Comparison of ENCODE assay signal across 1 cellular context in genomic region chr3:194682651-194683310, GRCh38.
TF ChIP-seq lines count a peak whose summit lies in the region.

No MANE protein-coding gene starts in this region.

TF ChIP-seq in SK-N-SH, 30 proteins besides CTCF, POLR2A, EP300 and RAD21 (continued from another document):
- TF ChIP-seq USF2 (IDR thresholded peaks at IDR 0.05; ENCODE audit: borderline replicate concordance, low read depth, low read length) (no peak), RFX5 (IDR thresholded peaks at IDR 0.05; ENCODE audit: low read length) (peak; percentile 64; the same call in 1 of the 2 replicates), GABPA (IDR thresholded peaks at IDR 0.05; ENCODE audit: low read depth) (no peak), JUND (IDR thresholded peaks at IDR 0.05) (no peak), TAF1 (IDR thresholded peaks at IDR 0.05; ENCODE audit: borderline replicate concordance, low read depth, low read length) (no peak), FOSL2 (IDR thresholded peaks at IDR 0.05; ENCODE audit: borderline replicate concordance, low read depth) (peak; percentile 29; the same call in 1 of the 2 replicates), GATA2 (CRISPR knock-in tag; IDR thresholded peaks at IDR 0.05) (no peak), FOXM1 (IDR thresholded peaks at IDR 0.05; ENCODE audit: low read depth) (no peak), RCOR1 (IDR thresholded peaks at IDR 0.05; ENCODE audit: low read length) (peak; percentile 32; the same call in 1 of the 2 replicates), CHD2 (IDR thresholded peaks at IDR 0.05; ENCODE audit: low read length, partially characterized antibody) (peak; percentile 49), EZH2phosphoT487 (IDR thresholded peaks at IDR 0.05; ENCODE audit: borderline replicate concordance, low read depth) (no peak), USF1 (IDR thresholded peaks at IDR 0.05; ENCODE audit: borderline replicate concordance, low read depth) (no peak), NRF1 (IDR thresholded peaks at IDR 0.05; ENCODE audit: low read depth, low read length) (no peak; the same call in 1 of the 2 replicates), NFIC (IDR thresholded peaks at IDR 0.05; ENCODE audit: borderline replicate concordance) (peak; percentile 67), ZBTB33 (IDR thresholded peaks at IDR 0.05; ENCODE audit: borderline replicate concordance, low read depth) (no peak), RXRA (IDR thresholded peaks at IDR 0.05; ENCODE audit: borderline replicate concordance, low read depth) (no peak), FOXJ3 (CRISPR knock-in tag; IDR thresholded peaks at IDR 0.05) (no peak), SIN3A (IDR thresholded peaks at IDR 0.05; ENCODE audit: borderline replicate concordance, low read depth, low read length) (peak; percentile 30; the same call in 1 of the 2 replicates)
